Comparison of ENCODE assay signal across 8 cellular contexts in genomic region chrX:38220024-38220935, GRCh38. TPM values are rescaled to one million over a fixed set of nuclear protein-coding genes. Genes with fewer than 3 reads are reported as not detected.
DNase-seq lines count a peak whose midpoint lies in the region; ATAC-seq and TF ChIP-seq lines count a peak whose summit lies in the region.

TSS of gene SRPX (minus strand) at chrX:38220871. CDS start at chrX:38220792, 79 bp downstream.

- H3K36me3 Mint-ChIP-seq in activated T-helper 17 cell treated with anti-CD3 and anti-CD28 coated beads, Interleukin-2, amount 50 U/mL, for 72 hours (ENCODE audit: low read depth): no peaks in the 10 kb centered on the region
- no peaks in the 10 kb centered on the region for H3K36me3 Mint-ChIP-seq in naive thymus-derived CD8-positive, alpha-beta T cell

- WGBS in heart left ventricle, 4 donors: 0 to 43% (median 20%) methylated on average over 36 to 66 of the region's 66 CpGs

- no peak within 1 kb of the TSS for H3K27ac Mint-ChIP-seq in activated T-helper 17 cell treated with anti-CD3 and anti-CD28 coated beads, Interleukin-2, amount 50 U/mL, for 72 hours
- no peak within 1 kb of the TSS for H3K27ac Mint-ChIP-seq in naive thymus-derived CD8-positive, alpha-beta T cell

- peak; percentile 47 for TF ChIP-seq CTCF in AG04450 (IDR thresholded peaks at IDR 0.05; ENCODE audit: low read depth, low read length)
- peak; percentile 10 for TF ChIP-seq CTCF in NB4 (IDR thresholded peaks at IDR 0.05; ENCODE audit: low read depth, low read length)
- peak in 5 of 12 donors; percentile 11 to 42 (median 21) for TF ChIP-seq CTCF in heart left ventricle (IDR thresholded peaks at IDR 0.05)

- POLR2A ChIA-PET in AG04450 (lab: Yijun Ruan, JAX): interaction anchor here (0.6 kb wide), 1 partner anchor 62 kb away, joined by 3 read pairs; no protein-coding TSS in a partner anchor
- POLR2A ChIA-PET in naive thymus-derived CD8-positive, alpha-beta T cell (lab: Charles Lee): no interaction called here

- peak within 1 kb of the TSS; percentile 49 for H3K4me3 Mint-ChIP-seq in activated T-helper 17 cell treated with anti-CD3 and anti-CD28 coated beads, Interleukin-2, amount 50 U/mL, for 72 hours
- peak within 1 kb of the TSS in 5 of 10 donors; percentile 15 to 53 (median 44) for H3K4me3 Mint-ChIP-seq in naive thymus-derived CD8-positive, alpha-beta T cell

- H3K36me3 ChIP-seq in heart left ventricle (no peaks in the 10 kb centered on the region), rectal smooth muscle tissue (ENCODE audit: control insufficient read depth, insufficient read depth, low read length) (no peaks in the 10 kb centered on the region)

- no peak for DNase-seq in AG04450 (ENCODE audit: low read depth, low spot score)
- DNase-seq in NB4 (ENCODE audit: low read depth): peak; percentile 52
- peak; percentile 24 to 71 (median 38) for DNase-seq in heart left ventricle
- DNase-seq in naive thymus-derived CD8-positive, alpha-beta T cell: no peak

- H3K4me3 ChIP-seq in AG04450 (ENCODE audit: low read depth, low read length): peak within 1 kb of the TSS; percentile 65
- H3K4me3 ChIP-seq in NB4 (ENCODE audit: low read depth, low read length): no peak within 1 kb of the TSS
- peak within 1 kb of the TSS; percentile 7 to 75 (median 60) for H3K4me3 ChIP-seq in heart left ventricle
- H3K4me3 ChIP-seq in rectal smooth muscle tissue (ENCODE audit: low read length): peak within 1 kb of the TSS; percentile 61

- CTCF ChIA-PET in AG04450 (lab: Charles Lee): interaction anchor here (0.7 to 3.4 kb wide), 12 partner anchors 9 to 249 kb away, joined by 3 to 21 read pairs (median 6); partner anchors contain the start of gene RPGR

- H3K9me3 ChIP-seq in AG04450 (ENCODE audit: control insufficient read depth, insufficient read depth, low read length) (no peaks in the 10 kb centered on the region), heart left ventricle (no peaks in the 10 kb centered on the region)

- no peak within 1 kb of the TSS for H3K9ac ChIP-seq in rectal smooth muscle tissue (ENCODE audit: low read length)

- H3K27me3 Mint-ChIP-seq in activated T-helper 17 cell treated with anti-CD3 and anti-CD28 coated beads, Interleukin-2, amount 50 U/mL, for 72 hours: peaks cover 27% of the 10 kb centered on the region
- peaks cover 15 to 54% (median 21%) of the 10 kb centered on the region in 5 donors for H3K27me3 Mint-ChIP-seq in naive thymus-derived CD8-positive, alpha-beta T cell

- TF ChIP-seq POLR2A in NB4 (IDR thresholded peaks at IDR 0.05; ENCODE audit: extremely low read depth, insufficient read length) (no peak), heart left ventricle (IDR thresholded peaks at IDR 0.05) (no peak)

- intact Hi-C loops in heart left ventricle (cut with DNase I): no loop called here

- H3K9me3 Mint-ChIP-seq in activated T-helper 17 cell treated with anti-CD3 and anti-CD28 coated beads, Interleukin-2, amount 50 U/mL, for 72 hours: no peaks in the 10 kb centered on the region
- peaks cover 0 to 5% (median 0%) of the 10 kb centered on the region in 9 donors for H3K9me3 Mint-ChIP-seq in naive thymus-derived CD8-positive, alpha-beta T cell

- ATAC-seq in GM18517 (IDR thresholded peaks at IDR 0.05; ENCODE audit: unreplicated experiment) (peak; percentile 60), heart left ventricle (peak; percentile 34 to 87 (median 53)), HG03135 (IDR thresholded peaks at IDR 0.05; ENCODE audit: unreplicated experiment) (no peak)
- ATAC-seq in activated T-helper 17 cell treated with anti-CD3 and anti-CD28 coated beads, Interleukin-2, amount 50 U/mL, for 72 hours (replicated peaks): peak; percentile 23
- ATAC-seq in naive thymus-derived CD8-positive, alpha-beta T cell: no peak

- H3K27ac ChIP-seq in AG04450 (ENCODE audit: low read depth, low read length) (no peak within 1 kb of the TSS), heart left ventricle (peak within 1 kb of the TSS in 10 of 12 donors; percentile 46 to 77 (median 68)), rectal smooth muscle tissue (ENCODE audit: low read depth, low read length) (peak within 1 kb of the TSS; percentile 48)

- no peaks in the 10 kb centered on the region for H3K4me1 Mint-ChIP-seq in activated T-helper 17 cell treated with anti-CD3 and anti-CD28 coated beads, Interleukin-2, amount 50 U/mL, for 72 hours
- peaks cover 0 to 9% (median 2%) of the 10 kb centered on the region in 4 donors for H3K4me1 Mint-ChIP-seq in naive thymus-derived CD8-positive, alpha-beta T cell

- H3K4me1 ChIP-seq in heart left ventricle: no peaks in the 10 kb centered on the region
- no peaks in the 10 kb centered on the region for H3K4me1 ChIP-seq in rectal smooth muscle tissue (ENCODE audit: control insufficient read depth, insufficient read depth, low read length)

- H3K27me3 ChIP-seq in AG04450 (ENCODE audit: control insufficient read depth, insufficient read depth, low read length) (no peaks in the 10 kb centered on the region), heart left ventricle (peaks cover 0 to 65% (median 0%) of the 10 kb centered on the region in 9 donors), rectal smooth muscle tissue (ENCODE audit: control insufficient read depth, insufficient read depth, low read length) (no peaks in the 10 kb centered on the region)

RNA-seq across cellular contexts. Expression of gene SRPX, which starts in this region (rescaled TPM):
- 49.6 and 53.5 TPM in 2 replicates for polyA plus RNA-seq in AG04450 (2011; rRNA removed)
- 33.1 and 34.4 TPM in 2 replicates for polyA minus RNA-seq in AG04450 (2011; rRNA and poly(A)+ RNA removed)
- 1 to 10 TPM in 1 of 2 donors, under 1 TPM in 1; 0.65 to 1.4 TPM for total RNA-seq in activated T-helper 17 cell treated with anti-CD3 and anti-CD28 coated beads, Interleukin-2, amount 50 U/mL, for 72 hours
- 10 to 100 TPM; 38.2 to 85.2 (median 53.8) TPM for total RNA-seq in heart left ventricle
- 100 to 1,000 TPM in 1 of 2 donors, 10 to 100 TPM in 1; 45.0 to 137 TPM for polyA plus RNA-seq in heart left ventricle
- total RNA-seq in naive thymus-derived CD8-positive, alpha-beta T cell: not detected
- not detected for polyA plus RNA-seq in naive thymus-derived CD8-positive, alpha-beta T cell

Comparison
In these comparisons a context has a peak if more than half of its experiments do, and no peak if none do; other contexts are left out.
1. RNA of gene SRPX (total RNA-seq): 38.2 to 85.2 TPM in heart left ventricle; 0.65 to 1.4 TPM in activated T-helper 17 cell treated with anti-CD3 and anti-CD28 coated beads, Interleukin-2, amount 50 U/mL, for 72 hours and not detected in naive thymus-derived CD8-positive, alpha-beta T cell; every median in the first group is over 10 times any median in the second.
2. RNA of gene SRPX (polyA plus RNA-seq): 45.0 to 137 TPM in heart left ventricle and 49.6 to 53.5 TPM in AG04450; not detected in naive thymus-derived CD8-positive, alpha-beta T cell; every median in the first group is over 10 times any median in the second.
3. DNase-seq: peak in NB4 (single experiment) and heart left ventricle (5 of 5); none in AG04450 (single experiment) and naive thymus-derived CD8-positive, alpha-beta T cell (0 of 10).
4. ATAC-seq: peak in GM18517 (single experiment), activated T-helper 17 cell treated with anti-CD3 and anti-CD28 coated beads, Interleukin-2, amount 50 U/mL, for 72 hours (single experiment) and heart left ventricle (4 of 4); none in HG03135 (single experiment) and naive thymus-derived CD8-positive, alpha-beta T cell (0 of 2).